In the genomic region with DNA sequence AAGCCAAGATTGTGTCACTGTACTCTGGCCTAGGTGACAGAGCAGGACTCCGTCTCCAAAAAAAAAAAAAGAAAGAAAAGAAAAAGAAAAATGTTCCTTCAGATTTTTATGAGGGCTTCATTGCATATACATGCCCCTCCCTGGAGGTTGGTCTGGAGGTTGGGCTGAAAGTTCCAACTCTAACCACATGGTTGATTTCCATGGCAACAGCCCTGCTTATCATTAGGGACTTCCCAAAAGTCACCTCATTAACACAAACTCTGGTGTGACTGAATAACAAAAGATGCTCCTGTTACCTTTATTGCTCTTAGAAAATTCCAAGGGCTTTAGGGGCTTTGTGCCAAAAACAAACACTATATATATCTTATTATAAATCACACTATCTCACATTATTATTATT, we compare ENCODE assay signal across 11 cellular contexts.
DNase-seq lines count a peak whose midpoint lies in the region; ATAC-seq and TF ChIP-seq lines count a peak whose summit lies in the region.
"Had no signal": no experiment of that assay in that cellular context is flagged by ENCODE, and none has a peak within 500 bp of the region (broad histone marks: within the 10 kb centered on the region; RNA-seq: fewer than 3 reads in every experiment).

No MANE protein-coding gene starts in this region.

- DNase-seq in activated CD8-positive, alpha-beta T cell treated with anti-CD3 and anti-CD28 coated beads for 36 hours = peak; percentile 45
- no peak for DNase-seq in activated CD8-positive, alpha-beta T cell treated with anti-CD3 and anti-CD28 coated beads, Interleukin-2, amount 10 ng/mL, durations not matched to agents 7 days and 5 days
- DNase-seq in stimulated activated effector memory CD8-positive, alpha-beta T cell treated with anti-CD3 and anti-CD28 coated beads, Interleukin-12 subunit alpha, Interleukin-12 subunit beta, amount 100 ng/mL, for 72 hours (ENCODE audit: low spot score in 2 of 2) = no peak
- DNase-seq in NCI-H2196 (lab: John Stamatoyannopoulos, UW; ENCODE audit: unreplicated experiment) (no peak), NCI-H1436 treated with DMSO at 0.1 percent for 48 hours (lab: John Stamatoyannopoulos, UW) (no peak)
- no peak for DNase-seq in activated T-helper 2 cell treated with anti-CD3 and anti-CD28 coated beads, Interferon-gamma antibody, Interleukin-2, Interleukin-4, amounts not matched to agents 10 μg/mL and 5 μg/mL and 100 μg/mL, durations not matched to agents 14 hours and 24 hours and 36 hours (ENCODE audit: low spot score)
- DNase-seq: mucosa of descending colon, NCI-H1417 had no signal

- no peak for TF ChIP-seq CTCF in activated CD8-positive, alpha-beta T cell treated with anti-CD3 and anti-CD28 coated beads for 36 hours (IDR thresholded peaks at IDR 0.05)

- POLR2A ChIA-PET in activated CD8-positive, alpha-beta T cell treated with anti-CD3 and anti-CD28 coated beads for 36 hours (lab: Charles Lee) = no interaction called here
- POLR2A ChIA-PET in activated CD8-positive, alpha-beta T cell treated with anti-CD3 and anti-CD28 coated beads, Interleukin-2, amount 10 ng/mL, durations not matched to agents 7 days and 5 days (lab: Charles Lee) = no interaction called here

- intact Hi-C loops in activated CD8-positive, alpha-beta T cell treated with anti-CD3 and anti-CD28 coated beads for 36 hours (cut with micrococcal nuclease) = no loop called here
- intact Hi-C loops in activated T-helper 2 cell treated with anti-CD3 and anti-CD28 coated beads, Interferon-gamma antibody, Interleukin-2, Interleukin-4, amounts not matched to agents 10 μg/mL and 5 μg/mL and 100 μg/mL, durations not matched to agents 14 hours and 24 hours and 36 hours (cut with micrococcal nuclease) = loop anchor here (2.0 kb wide), 1 partner anchor 38 kb away; no protein-coding TSS in a partner anchor

- peaks cover 7% of the 10 kb centered on the region for H3K4me1 Mint-ChIP-seq in activated CD8-positive, alpha-beta T cell treated with anti-CD3 and anti-CD28 coated beads for 36 hours (ENCODE audit: low read depth)
- H3K4me1 Mint-ChIP-seq in activated CD8-positive, alpha-beta T cell treated with anti-CD3 and anti-CD28 coated beads, Interleukin-2, amount 10 ng/mL, durations not matched to agents 7 days and 5 days (ENCODE audit: low read depth) = no peaks in the 10 kb centered on the region
- peaks cover 12% of the 10 kb centered on the region for H3K4me1 Mint-ChIP-seq in stimulated activated effector memory CD8-positive, alpha-beta T cell treated with anti-CD3 and anti-CD28 coated beads, Interleukin-12 subunit alpha, Interleukin-12 subunit beta, amount 100 ng/mL, for 72 hours
- H3K4me1 Mint-ChIP-seq in activated T-helper 2 cell treated with anti-CD3 and anti-CD28 coated beads, Interferon-gamma antibody, Interleukin-2, Interleukin-4, amounts not matched to agents 10 μg/mL and 5 μg/mL and 100 μg/mL, durations not matched to agents 14 hours and 24 hours and 36 hours (ENCODE audit: low read depth) = peaks cover 15% of the 10 kb centered on the region

- CTCF ChIA-PET in activated CD8-positive, alpha-beta T cell treated with anti-CD3 and anti-CD28 coated beads for 36 hours (lab: Charles Lee) = no interaction called here
- CTCF ChIA-PET in activated CD8-positive, alpha-beta T cell treated with anti-CD3 and anti-CD28 coated beads, Interleukin-2, amount 10 ng/mL, durations not matched to agents 7 days and 5 days (lab: Charles Lee) = no interaction called here

- H3K4me3 Mint-ChIP-seq in activated CD8-positive, alpha-beta T cell treated with anti-CD3 and anti-CD28 coated beads for 36 hours = no peak overlapping the region
- no peak overlapping the region for H3K4me3 Mint-ChIP-seq in activated CD8-positive, alpha-beta T cell treated with anti-CD3 and anti-CD28 coated beads, Interleukin-2, amount 10 ng/mL, durations not matched to agents 7 days and 5 days
- H3K4me3 Mint-ChIP-seq in stimulated activated effector memory CD8-positive, alpha-beta T cell treated with anti-CD3 and anti-CD28 coated beads, Interleukin-12 subunit alpha, Interleukin-12 subunit beta, amount 100 ng/mL, for 72 hours = no peak overlapping the region
- H3K4me3 Mint-ChIP-seq in activated T-helper 2 cell treated with anti-CD3 and anti-CD28 coated beads, Interferon-gamma antibody, Interleukin-2, Interleukin-4, amounts not matched to agents 10 μg/mL and 5 μg/mL and 100 μg/mL, durations not matched to agents 14 hours and 24 hours and 36 hours (ENCODE audit: low read depth) = no peak overlapping the region

- H3K9me3 Mint-ChIP-seq in activated CD8-positive, alpha-beta T cell treated with anti-CD3 and anti-CD28 coated beads for 36 hours = peaks cover 4% of the 10 kb centered on the region
- no peaks in the 10 kb centered on the region for H3K9me3 Mint-ChIP-seq in activated CD8-positive, alpha-beta T cell treated with anti-CD3 and anti-CD28 coated beads, Interleukin-2, amount 10 ng/mL, durations not matched to agents 7 days and 5 days (ENCODE audit: insufficient read depth)
- H3K9me3 Mint-ChIP-seq in stimulated activated effector memory CD8-positive, alpha-beta T cell treated with anti-CD3 and anti-CD28 coated beads, Interleukin-12 subunit alpha, Interleukin-12 subunit beta, amount 100 ng/mL, for 72 hours = no peaks in the 10 kb centered on the region
- peaks cover 20% of the 10 kb centered on the region for H3K9me3 Mint-ChIP-seq in activated T-helper 2 cell treated with anti-CD3 and anti-CD28 coated beads, Interferon-gamma antibody, Interleukin-2, Interleukin-4, amounts not matched to agents 10 μg/mL and 5 μg/mL and 100 μg/mL, durations not matched to agents 14 hours and 24 hours and 36 hours

- peaks cover 6% of the 10 kb centered on the region for H3K27me3 Mint-ChIP-seq in activated CD8-positive, alpha-beta T cell treated with anti-CD3 and anti-CD28 coated beads for 36 hours
- peaks cover 6% of the 10 kb centered on the region for H3K27me3 Mint-ChIP-seq in activated CD8-positive, alpha-beta T cell treated with anti-CD3 and anti-CD28 coated beads, Interleukin-2, amount 10 ng/mL, durations not matched to agents 7 days and 5 days (ENCODE audit: low read depth)
- H3K27me3 Mint-ChIP-seq in activated T-helper 2 cell treated with anti-CD3 and anti-CD28 coated beads, Interferon-gamma antibody, Interleukin-2, Interleukin-4, amounts not matched to agents 10 μg/mL and 5 μg/mL and 100 μg/mL, durations not matched to agents 14 hours and 24 hours and 36 hours (ENCODE audit: low read depth) = peaks cover 5% of the 10 kb centered on the region

- no peak overlapping the region for H3K27ac Mint-ChIP-seq in activated CD8-positive, alpha-beta T cell treated with anti-CD3 and anti-CD28 coated beads for 36 hours
- no peak overlapping the region for H3K27ac Mint-ChIP-seq in activated CD8-positive, alpha-beta T cell treated with anti-CD3 and anti-CD28 coated beads, Interleukin-2, amount 10 ng/mL, durations not matched to agents 7 days and 5 days
- H3K27ac Mint-ChIP-seq in stimulated activated effector memory CD8-positive, alpha-beta T cell treated with anti-CD3 and anti-CD28 coated beads, Interleukin-12 subunit alpha, Interleukin-12 subunit beta, amount 100 ng/mL, for 72 hours = no peak overlapping the region
- no peak overlapping the region for H3K27ac Mint-ChIP-seq in activated T-helper 2 cell treated with anti-CD3 and anti-CD28 coated beads, Interferon-gamma antibody, Interleukin-2, Interleukin-4, amounts not matched to agents 10 μg/mL and 5 μg/mL and 100 μg/mL, durations not matched to agents 14 hours and 24 hours and 36 hours

- peak; percentile 79 for ATAC-seq in activated CD8-positive, alpha-beta T cell treated with anti-CD3 and anti-CD28 coated beads for 36 hours
- ATAC-seq in activated CD8-positive, alpha-beta T cell treated with anti-CD3 and anti-CD28 coated beads, Interleukin-2, amount 10 ng/mL, durations not matched to agents 7 days and 5 days = no peak
- peak; percentile 86 for ATAC-seq in GM21786 (IDR thresholded peaks at IDR 0.05; ENCODE audit: unreplicated experiment)
- ATAC-seq in HG03469 (IDR thresholded peaks at IDR 0.05; ENCODE audit: unreplicated experiment) = peak; percentile 97
- ATAC-seq in stimulated activated effector memory CD8-positive, alpha-beta T cell treated with anti-CD3 and anti-CD28 coated beads, Interleukin-12 subunit alpha, Interleukin-12 subunit beta, amount 100 ng/mL, for 72 hours = peak; percentile 85
- ATAC-seq: esophagus mucosa, mucosa of descending colon had no signal

- H3K36me3 Mint-ChIP-seq in activated CD8-positive, alpha-beta T cell treated with anti-CD3 and anti-CD28 coated beads for 36 hours (ENCODE audit: low read depth) = no peaks in the 10 kb centered on the region
- no peaks in the 10 kb centered on the region for H3K36me3 Mint-ChIP-seq in activated CD8-positive, alpha-beta T cell treated with anti-CD3 and anti-CD28 coated beads, Interleukin-2, amount 10 ng/mL, durations not matched to agents 7 days and 5 days (ENCODE audit: low read depth)
- no peaks in the 10 kb centered on the region for H3K36me3 Mint-ChIP-seq in stimulated activated effector memory CD8-positive, alpha-beta T cell treated with anti-CD3 and anti-CD28 coated beads, Interleukin-12 subunit alpha, Interleukin-12 subunit beta, amount 100 ng/mL, for 72 hours
- H3K36me3 Mint-ChIP-seq in activated T-helper 2 cell treated with anti-CD3 and anti-CD28 coated beads, Interferon-gamma antibody, Interleukin-2, Interleukin-4, amounts not matched to agents 10 μg/mL and 5 μg/mL and 100 μg/mL, durations not matched to agents 14 hours and 24 hours and 36 hours (ENCODE audit: low read depth) = peaks cover 6% of the 10 kb centered on the region
